In the genomic region with DNA sequence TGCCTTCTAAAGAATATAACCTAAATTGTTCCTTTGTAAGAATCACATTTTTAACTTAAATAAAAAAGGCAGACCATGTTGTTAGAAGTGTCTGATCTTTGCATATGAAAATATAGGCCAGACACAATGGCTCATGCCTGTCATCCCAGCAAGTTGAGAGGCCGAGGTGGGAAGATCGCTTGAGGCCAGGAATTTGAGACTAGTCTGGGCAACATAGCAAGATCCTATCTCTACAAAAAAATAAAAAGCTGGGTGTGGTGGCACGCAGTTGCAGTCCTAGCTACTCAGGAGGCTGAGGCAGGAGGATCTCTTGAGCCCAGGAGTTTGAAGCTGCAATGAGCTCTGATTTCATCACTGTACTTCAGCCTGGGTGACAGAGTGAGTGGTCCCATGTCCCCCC, we compare ENCODE assay signal across 18 cellular contexts.
"Had no signal": no experiment of that assay in that cellular context is flagged by ENCODE, and none has a peak within 500 bp of the region (broad histone marks: within the 10 kb centered on the region; RNA-seq: fewer than 3 reads in every experiment).

No MANE protein-coding gene starts in this region.

- H3K9me3 ChIP-seq: left lung, psoas muscle, thyroid gland had no signal

- DNase-seq: activated CD4-positive, CD25-positive, alpha-beta regulatory T cell treated with anti-CD3 and anti-CD28 coated beads, Interleukin-2, amount 50 U/mL, for 72 hours; activated naive CD4-positive, alpha-beta T cell; activated naive CD8-positive, alpha-beta T cell treated with anti-CD3 and anti-CD28 coated beads, Interleukin-2, amount 10 ng/mL, durations not matched to agents 7 days and 5 days; activated T-cell treated with anti-CD3 and anti-CD28 coated beads for 4 hours; anterior cingulate cortex; dorsolateral prefrontal cortex; hippocampal formation; kidney; left lung; mesenchymal stem cell; nucleus accumbens; psoas muscle; stimulated activated CD4-positive, alpha-beta T cell treated with anti-CD3 and anti-CD28 coated beads, Interleukin-12 subunit alpha, Interleukin-12 subunit beta, amount 100 ng/mL, for 4 hours; stimulated activated CD4-positive, alpha-beta T cell treated with anti-CD3 and anti-CD28 coated beads, Interleukin-2, amount 100 ng/mL, for 24 hours; thyroid gland had no signal

- ATAC-seq: left lung, psoas muscle had no signal

- H3K27ac Mint-ChIP-seq: activated naive CD8-positive, alpha-beta T cell treated with anti-CD3 and anti-CD28 coated beads, Interleukin-2, amount 10 ng/mL, durations not matched to agents 7 days and 5 days; nephron had no signal

- H3K36me3 ChIP-seq: left lung, thyroid gland had no signal

- H3K27me3 ChIP-seq: dorsolateral prefrontal cortex, left lung, thyroid gland had no signal

- H3K4me3 ChIP-seq: dorsolateral prefrontal cortex, left lung, psoas muscle, thyroid gland had no signal

- H3K9me3 Mint-ChIP-seq: activated naive CD8-positive, alpha-beta T cell treated with anti-CD3 and anti-CD28 coated beads, Interleukin-2, amount 10 ng/mL, durations not matched to agents 7 days and 5 days; nephron had no signal

- H3K4me3 Mint-ChIP-seq: activated naive CD8-positive, alpha-beta T cell treated with anti-CD3 and anti-CD28 coated beads, Interleukin-2, amount 10 ng/mL, durations not matched to agents 7 days and 5 days; nephron had no signal

- H3K36me3 Mint-ChIP-seq: activated naive CD8-positive, alpha-beta T cell treated with anti-CD3 and anti-CD28 coated beads, Interleukin-2, amount 10 ng/mL, durations not matched to agents 7 days and 5 days had no signal

- H3K27ac ChIP-seq: left lung, thyroid gland had no signal

- H3K4me1 Mint-ChIP-seq: activated naive CD8-positive, alpha-beta T cell treated with anti-CD3 and anti-CD28 coated beads, Interleukin-2, amount 10 ng/mL, durations not matched to agents 7 days and 5 days had no signal

- FAIRE-seq: bronchial epithelial cell, kidney, urothelium cell line had no signal
